18 cellular contexts compared by ENCODE assay signal in the genomic region with DNA sequence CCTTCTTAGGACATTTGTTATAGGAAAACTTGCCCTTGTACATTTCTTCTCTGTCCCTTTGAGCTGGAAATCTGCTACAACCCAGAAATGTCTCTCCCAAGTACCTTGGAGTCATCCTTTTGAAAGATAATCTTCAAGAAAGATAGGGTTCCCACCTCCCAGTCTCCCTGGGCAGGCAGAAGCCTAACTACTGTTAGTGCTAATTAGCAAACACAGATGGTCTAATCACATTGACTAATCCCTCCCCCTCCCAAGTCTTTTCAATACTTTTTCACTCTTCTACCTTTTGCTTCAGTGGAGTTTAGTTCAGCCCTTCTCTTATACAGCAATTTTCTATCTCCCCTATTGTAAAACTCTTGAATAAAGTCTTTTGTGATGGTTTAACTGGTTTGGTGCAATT.
DNase-seq lines count a peak whose midpoint lies in the region; ATAC-seq and TF ChIP-seq lines count a peak whose summit lies in the region.
"Had no signal": no experiment of that assay in that cellular context is flagged by ENCODE, and none has a peak within 500 bp of the region (broad histone marks: within the 10 kb centered on the region; RNA-seq: fewer than 3 reads in every experiment).

No MANE protein-coding gene starts in this region.

- DNase-seq in HAP-1 (ENCODE audit: low spot score in 2 of 2) (peak; percentile 57 to 69), NCI-H82 (lab: John Stamatoyannopoulos, UW) (peak; percentile 94), osteoblast (ENCODE audit: insufficient read length, low spot score, missing footprints) (peak; percentile 3), NCI-H1694 treated with DMSO at 0.1 percent for 48 hours (lab: John Stamatoyannopoulos, UW) (no peak), MG63 (no peak)
- DNase-seq: Calu3; CD8-positive, alpha-beta T cell; H7; KBM-7; NCI-H187 treated with DMSO at 0.1 percent for 48 hours; NCI-H2227 treated with DMSO at 0.1 percent for 48 hours; NCI-H526; SJCRH30 had no signal

- no peak for ATAC-seq in GM18861 (IDR thresholded peaks at IDR 0.05; ENCODE audit: unreplicated experiment)
- ATAC-seq: CD8-positive, alpha-beta T cell; HepG2; Panc1 had no signal

- H2AFZ ChIP-seq in osteoblast (ENCODE audit: low read length): no peak overlapping the region

- H3K27me3 ChIP-seq in HAP-1 (ENCODE audit: low read depth): no peaks in the 10 kb centered on the region
- no peaks in the 10 kb centered on the region for H3K27me3 ChIP-seq in osteoblast (ENCODE audit: insufficient read depth, low read length)
- H3K27me3 ChIP-seq in MG63: no peaks in the 10 kb centered on the region
- H3K27me3 ChIP-seq: BLaER1 treated with 17β-estradiol and CSF1 and Interleukin-3, amounts not matched to agents 10 nM and 100 nM; SJCRH30 had no signal

- in situ Hi-C loops in HAP-1 (cut with MboI; ENCODE audit: low sequenced_read_pairs): no loop called here

- H3K4me2 ChIP-seq in osteoblast (ENCODE audit: insufficient read depth, low read length): no peak overlapping the region
- H3K4me2 ChIP-seq: BLaER1 treated with 17β-estradiol and CSF1 and Interleukin-3, amounts not matched to agents 10 nM and 100 nM had no signal

- H3K9me3 ChIP-seq in HAP-1 (peaks cover 11% of the 10 kb centered on the region), osteoblast (ENCODE audit: low read depth, low read length) (no peaks in the 10 kb centered on the region), MG63 (no peaks in the 10 kb centered on the region)
- H3K9me3 ChIP-seq: SJCRH30 had no signal

- no peak overlapping the region for H3K4me3 ChIP-seq in HAP-1
- no peak overlapping the region for H3K4me3 ChIP-seq in osteoblast (ENCODE audit: insufficient read depth, low read length)
- no peak overlapping the region for H3K4me3 ChIP-seq in MG63
- H3K4me3 ChIP-seq: BLaER1 treated with 17β-estradiol and CSF1 and Interleukin-3, amounts not matched to agents 10 nM and 100 nM; SJCRH30 had no signal

- peaks cover 2% of the 10 kb centered on the region for H3K36me3 ChIP-seq in HAP-1 (replicated peaks)
- no peaks in the 10 kb centered on the region for H3K36me3 ChIP-seq in osteoblast (ENCODE audit: insufficient read depth, low read length)
- H3K36me3 ChIP-seq in MG63: no peaks in the 10 kb centered on the region
- H3K36me3 ChIP-seq: BLaER1 treated with 17β-estradiol and CSF1 and Interleukin-3, amounts not matched to agents 10 nM and 100 nM; SJCRH30 had no signal

- H3K27ac ChIP-seq in cingulate gyrus (ENCODE audit: low read depth, low read length): peak overlapping the region; percentile 49
- no peak overlapping the region for H3K27ac ChIP-seq in osteoblast (ENCODE audit: low read depth, low read length)
- H3K27ac ChIP-seq: BLaER1 treated with 17β-estradiol and CSF1 and Interleukin-3, amounts not matched to agents 10 nM and 100 nM; SJCRH30 had no signal

- no peak for TF ChIP-seq CTCF in osteoblast (IDR thresholded peaks at IDR 0.05; ENCODE audit: extremely low read depth, low read depth, low read length)

- peaks cover 30% of the 10 kb centered on the region for H3K4me1 ChIP-seq in HAP-1
- H3K4me1 ChIP-seq in osteoblast (ENCODE audit: insufficient read depth, low read length): no peaks in the 10 kb centered on the region
- H3K4me1 ChIP-seq: BLaER1 treated with 17β-estradiol and CSF1 and Interleukin-3, amounts not matched to agents 10 nM and 100 nM had no signal

- H4K20me1 ChIP-seq in osteoblast (ENCODE audit: insufficient read depth, low read length): no peaks in the 10 kb centered on the region
- H4K20me1 ChIP-seq: BLaER1 treated with 17β-estradiol and CSF1 and Interleukin-3, amounts not matched to agents 10 nM and 100 nM had no signal

- no peaks in the 10 kb centered on the region for H3K79me2 ChIP-seq in osteoblast (ENCODE audit: insufficient read depth, low read length)

Comparison
In these comparisons a context has a peak if more than half of its experiments do, and no peak if none do; other contexts are left out.
1. DNase-seq: peak in HAP-1 (2 of 2), NCI-H82 (single experiment) and osteoblast (single experiment); none in NCI-H1694 treated with DMSO at 0.1 percent for 48 hours (single experiment) and MG63 (single experiment).